ENCODE assay signal across 18 cellular contexts in genomic region chr20:58416832-58417231, GRCh38. TPM values are rescaled to one million over a fixed set of nuclear protein-coding genes. Genes with fewer than 3 reads are reported as not detected.
A peak's percentile ranks its signal among the peaks of the same experiment; 100 is the strongest.
DNase-seq lines count a peak whose midpoint lies in the region; ATAC-seq, FAIRE-seq and TF ChIP-seq lines count a peak whose summit lies in the region.
"Had no signal": no experiment of that assay in that cellular context is flagged by ENCODE, and none has a peak within 500 bp of the region (broad histone marks: within the 10 kb centered on the region; RNA-seq: fewer than 3 reads in every experiment).

No MANE protein-coding gene starts in this region.

- peak; percentile 68 for FAIRE-seq in HTR-8/SVneo (lab: Jason Lieb, UNC)
- FAIRE-seq: H54 had no signal

- H3K9me3 Mint-ChIP-seq in CD8-positive, alpha-beta T cell: no peaks in the 10 kb centered on the region
- peaks cover 3% of the 10 kb centered on the region for H3K9me3 Mint-ChIP-seq in activated T-helper 2 cell treated with anti-CD3 and anti-CD28 coated beads, Interferon-gamma antibody, Interleukin-2, Interleukin-4, amounts not matched to agents 10 μg/mL and 5 μg/mL and 100 μg/mL, durations not matched to agents 14 hours and 24 hours and 36 hours
- no peaks in the 10 kb centered on the region for H3K9me3 Mint-ChIP-seq in memory B cell

- no peak for TF ChIP-seq CTCF in CD8-positive, alpha-beta T cell (IDR thresholded peaks at IDR 0.05)

- no peaks in the 10 kb centered on the region for H3K27me3 Mint-ChIP-seq in CD8-positive, alpha-beta T cell (ENCODE audit: low read depth)
- H3K27me3 Mint-ChIP-seq in activated T-helper 2 cell treated with anti-CD3 and anti-CD28 coated beads, Interferon-gamma antibody, Interleukin-2, Interleukin-4, amounts not matched to agents 10 μg/mL and 5 μg/mL and 100 μg/mL, durations not matched to agents 14 hours and 24 hours and 36 hours (ENCODE audit: low read depth): no peaks in the 10 kb centered on the region
- H3K27me3 Mint-ChIP-seq in memory B cell: no peaks in the 10 kb centered on the region

- peaks cover 17% of the 10 kb centered on the region for H3K36me3 ChIP-seq in CD8-positive, alpha-beta T cell (ENCODE audit: insufficient read depth, low read length)
- H3K36me3 ChIP-seq: adrenal gland had no signal

- H3K4me1 Mint-ChIP-seq in CD8-positive, alpha-beta T cell (ENCODE audit: low read depth): peaks cover 44% of the 10 kb centered on the region
- peaks cover 32% of the 10 kb centered on the region for H3K4me1 Mint-ChIP-seq in activated T-helper 2 cell treated with anti-CD3 and anti-CD28 coated beads, Interferon-gamma antibody, Interleukin-2, Interleukin-4, amounts not matched to agents 10 μg/mL and 5 μg/mL and 100 μg/mL, durations not matched to agents 14 hours and 24 hours and 36 hours (ENCODE audit: low read depth)
- peaks cover 15% of the 10 kb centered on the region for H3K4me1 Mint-ChIP-seq in memory B cell

- DNase-seq in CD8-positive, alpha-beta T cell: peak in 1 of 7 experiments; percentile 32
- no peak for DNase-seq in HTR-8/SVneo (ENCODE audit: insufficient read length, low spot score)
- no peak for DNase-seq in activated T-helper 2 cell treated with anti-CD3 and anti-CD28 coated beads, Interferon-gamma antibody, Interleukin-2, Interleukin-4, amounts not matched to agents 10 μg/mL and 5 μg/mL and 100 μg/mL, durations not matched to agents 14 hours and 24 hours and 36 hours (ENCODE audit: low spot score)
- DNase-seq in memory B cell (ENCODE audit: low spot score in 2 of 2): no peak
- DNase-seq in cortex of kidney (lab: John Stamatoyannopoulos, UW): no peak
- DNase-seq in NCI-H1436 (lab: John Stamatoyannopoulos, UW): no peak
- DNase-seq in GM19240 (ENCODE audit: insufficient read length, low spot score): no peak
- DNase-seq: activated CD8-positive, alpha-beta memory T cell treated with anti-CD3 and anti-CD28 coated beads, Interleukin-2, amount 50 U/mL, for 48 hours; adrenal gland; EL; islet precursor cell; MG63; NCI-H2029 treated with DMSO at 0.1 percent for 48 hours; Peyer's patch; testis had no signal

- no peak overlapping the region for H3K27ac ChIP-seq in CD8-positive, alpha-beta T cell (ENCODE audit: low read depth, low read length)
- H3K27ac ChIP-seq: adrenal gland; BLaER1 treated with 17β-estradiol and CSF1 and Interleukin-3, amounts not matched to agents 10 nM and 100 nM; Peyer's patch; testis had no signal

- no peaks in the 10 kb centered on the region for H3K27me3 ChIP-seq in CD8-positive, alpha-beta T cell (ENCODE audit: insufficient read depth, low read length)
- H3K27me3 ChIP-seq: adrenal gland; BLaER1 treated with 17β-estradiol and CSF1 and Interleukin-3, amounts not matched to agents 10 nM and 100 nM; MG63; Peyer's patch; testis had no signal

- POLR2A ChIA-PET in CD8-positive, alpha-beta T cell (lab: Charles Lee): no interaction called here

- intact Hi-C loops in CD8-positive, alpha-beta T cell (cut with DNase I, micrococcal nuclease): no loop called here
- intact Hi-C loops in activated T-helper 2 cell treated with anti-CD3 and anti-CD28 coated beads, Interferon-gamma antibody, Interleukin-2, Interleukin-4, amounts not matched to agents 10 μg/mL and 5 μg/mL and 100 μg/mL, durations not matched to agents 14 hours and 24 hours and 36 hours (cut with micrococcal nuclease): no loop called here

- CTCF ChIA-PET in CD8-positive, alpha-beta T cell (lab: Charles Lee): no interaction called here

- H3K4me3 Mint-ChIP-seq in CD8-positive, alpha-beta T cell: peak overlapping the region; percentile 61
- H3K4me3 Mint-ChIP-seq in activated T-helper 2 cell treated with anti-CD3 and anti-CD28 coated beads, Interferon-gamma antibody, Interleukin-2, Interleukin-4, amounts not matched to agents 10 μg/mL and 5 μg/mL and 100 μg/mL, durations not matched to agents 14 hours and 24 hours and 36 hours (ENCODE audit: low read depth): no peak overlapping the region
- no peak overlapping the region for H3K4me3 Mint-ChIP-seq in memory B cell

- peak; percentile 70 for ATAC-seq in CD8-positive, alpha-beta T cell
- ATAC-seq in memory B cell (ENCODE audit: low read depth): peak; percentile 49
- ATAC-seq: sciatic nerve had no signal

- peaks cover 37% of the 10 kb centered on the region for H3K36me3 Mint-ChIP-seq in CD8-positive, alpha-beta T cell
- peaks cover 64% of the 10 kb centered on the region for H3K36me3 Mint-ChIP-seq in activated T-helper 2 cell treated with anti-CD3 and anti-CD28 coated beads, Interferon-gamma antibody, Interleukin-2, Interleukin-4, amounts not matched to agents 10 μg/mL and 5 μg/mL and 100 μg/mL, durations not matched to agents 14 hours and 24 hours and 36 hours (ENCODE audit: low read depth)
- peaks cover 20% of the 10 kb centered on the region for H3K36me3 Mint-ChIP-seq in memory B cell

- H3K4me3 ChIP-seq in CD8-positive, alpha-beta T cell (ENCODE audit: low read depth, low read length): no peak overlapping the region
- H3K4me3 ChIP-seq: adrenal gland; BLaER1 treated with 17β-estradiol and CSF1 and Interleukin-3, amounts not matched to agents 10 nM and 100 nM; MG63; Peyer's patch; testis had no signal

- peaks cover 13% of the 10 kb centered on the region for H3K4me1 ChIP-seq in CD8-positive, alpha-beta T cell (ENCODE audit: insufficient read depth, low read length)
- H3K4me1 ChIP-seq: Peyer's patch, testis had no signal

- H3K27ac Mint-ChIP-seq in CD8-positive, alpha-beta T cell: peak overlapping the region; percentile 85
- H3K27ac Mint-ChIP-seq in activated T-helper 2 cell treated with anti-CD3 and anti-CD28 coated beads, Interferon-gamma antibody, Interleukin-2, Interleukin-4, amounts not matched to agents 10 μg/mL and 5 μg/mL and 100 μg/mL, durations not matched to agents 14 hours and 24 hours and 36 hours: peak overlapping the region; percentile 39
- peak overlapping the region; percentile 68 for H3K27ac Mint-ChIP-seq in memory B cell

- H3K9me3 ChIP-seq in CD8-positive, alpha-beta T cell (ENCODE audit: low read length): no peaks in the 10 kb centered on the region
- H3K9me3 ChIP-seq: adrenal gland, MG63, Peyer's patch, testis had no signal

RNA-seq across cellular contexts. Expression of gene VAPB, which starts 27.8 kb away (rescaled TPM):
- 10 to 100 TPM; 29.3 to 32.3 TPM for total RNA-seq in CD8-positive, alpha-beta T cell
- total RNA-seq in activated T-helper 2 cell treated with anti-CD3 and anti-CD28 coated beads, Interferon-gamma antibody, Interleukin-2, Interleukin-4, amounts not matched to agents 10 μg/mL and 5 μg/mL and 100 μg/mL, durations not matched to agents 14 hours and 24 hours and 36 hours: 35.6 and 36.2 TPM in 2 replicates
